In genomic region chr1:56925193-56925592, GRCh38 we compare ENCODE assay signal across 31 cellular contexts. TPM values are rescaled to one million over a fixed set of nuclear protein-coding genes. Genes with fewer than 3 reads are reported as not detected.
"Had no signal": no experiment of that assay in that cellular context is flagged by ENCODE, and none has a peak within 500 bp of the region (broad histone marks: within the 10 kb centered on the region; RNA-seq: fewer than 3 reads in every experiment).

No MANE protein-coding gene starts in this region.

- ATAC-seq: esophagus mucosa; foreskin keratinocyte; gastroesophageal sphincter; heart left ventricle; left colon; left ventricle myocardium superior; natural killer cell; right cardiac atrium; stimulated activated memory B cell treated with anti-CD40 and anti-IgM and Interleukin-4, amounts not matched to agents 10 μg/mL and 1 μg/mL and 100 μg/mL, for 72 hours; stimulated activated naive CD8-positive, alpha-beta T cell treated with anti-CD3 and anti-CD28 coated beads, Interleukin-15, Interleukin-2, amounts not matched to agents 100 U/mL and 50 U/mL, for 24 hours had no signal

- H3K9me3 ChIP-seq: gastroesophageal sphincter, heart left ventricle, neutrophil, prostate gland, testis, tibial artery had no signal

- H3K4me1 ChIP-seq: foreskin keratinocyte, gastroesophageal sphincter, heart left ventricle, prostate gland, spleen, testis, tibial artery had no signal

- H3K4me2 ChIP-seq: hepatocyte had no signal

- H3K36me3 ChIP-seq: gastroesophageal sphincter, heart left ventricle, neutrophil, prostate gland, spleen, tibial artery had no signal

- FAIRE-seq: colon had no signal

- DNase-seq: effector CD8-positive, alpha-beta T cell; foreskin keratinocyte; heart left ventricle; left colon; left ventricle myocardium superior; natural killer cell; right cardiac atrium; spleen; stimulated activated CD4-positive, alpha-beta T cell treated with anti-CD3 and anti-CD28 coated beads, Interleukin-4, amount 100 ng/mL, for 4 hours; stimulated activated naive CD8-positive, alpha-beta T cell treated with anti-CD3 and anti-CD28 coated beads, Interleukin-15, Interleukin-2, amounts not matched to agents 100 U/mL and 50 U/mL, for 24 hours; substantia nigra; testis; tibial artery had no signal

- H3K4me3 ChIP-seq: gastroesophageal sphincter, heart left ventricle, hepatocyte, lung, prostate gland, skin epidermis, spleen, testis, tibial artery had no signal

- H3K27ac ChIP-seq: epithelial cell of prostate, foreskin keratinocyte, gastroesophageal sphincter, heart left ventricle, hepatocyte, neutrophil, prostate gland, skin epidermis, spleen, testis, tibial artery had no signal

- H3K27me3 ChIP-seq: foreskin keratinocyte, gastroesophageal sphincter, heart left ventricle, hepatocyte, neutrophil, spleen, testis, tibial artery had no signal

- H2AFZ ChIP-seq: hepatocyte had no signal

RNA-seq across cellular contexts. Expression of gene C8B, which starts 40.6 kb away (rescaled TPM):
- total RNA-seq: cerebellum, endodermal cell, esophagus mucosa, fibroblast of lung, foreskin keratinocyte, gastroesophageal sphincter, heart left ventricle, kidney epithelial cell, left colon, left ventricle myocardium superior, mononuclear cell, natural killer cell, neural crest cell, osteoblast, prostate gland, right cardiac atrium, spleen, urinary bladder had no signal
- polyA plus RNA-seq: fibroblast of lung, foreskin keratinocyte, heart left ventricle, right cardiac atrium, spleen had no signal
